19 cellular contexts compared by ENCODE assay signal in the genomic region with DNA sequence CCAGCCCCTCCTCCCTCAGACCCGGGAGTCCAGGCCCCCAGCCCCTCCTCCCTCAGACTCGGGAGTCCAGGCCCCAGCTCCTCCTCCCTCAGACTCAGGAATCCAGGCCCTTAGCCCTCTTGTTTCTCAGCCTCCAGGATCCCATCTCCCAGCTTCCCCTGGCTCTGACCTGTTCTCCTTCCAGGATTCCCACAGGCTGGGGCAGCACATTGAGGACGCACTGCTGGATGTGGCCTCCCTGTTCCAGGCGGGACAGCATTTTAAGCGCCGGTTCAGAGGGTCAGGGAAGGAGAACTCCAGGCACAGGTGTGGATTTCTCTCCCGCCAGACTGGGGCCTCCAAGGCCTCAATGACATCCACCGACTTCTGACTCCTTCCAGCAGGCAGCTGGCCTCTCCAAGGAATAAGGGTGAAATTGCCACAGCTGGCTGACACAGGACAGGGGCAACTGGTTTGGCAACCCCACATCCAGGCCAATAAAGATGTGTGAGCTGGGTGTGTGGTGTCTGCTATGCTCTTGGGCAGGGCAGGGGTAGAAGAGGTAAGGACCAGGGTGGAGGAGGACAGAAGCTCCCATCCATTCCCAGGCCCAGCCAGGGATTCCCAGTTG. TPM values are rescaled to one million over a fixed set of nuclear protein-coding genes. Genes with fewer than 3 reads are reported as not detected.
DNase-seq lines count a peak whose midpoint lies in the region; ATAC-seq and TF ChIP-seq lines count a peak whose summit lies in the region.
"Had no signal": no experiment of that assay in that cellular context is flagged by ENCODE, and none has a peak within 500 bp of the region (broad histone marks: within the 10 kb centered on the region; RNA-seq: fewer than 3 reads in every experiment).

No MANE protein-coding gene starts in this region.

- H3K4me3 Mint-ChIP-seq in osteocyte (ENCODE audit: unreplicated experiment): no peak overlapping the region
- H3K4me3 Mint-ChIP-seq: activated CD4-positive, alpha-beta T cell treated with anti-CD3 and anti-CD28 coated beads, Interleukin-2, amount 10 ng/mL, durations not matched to agents 24 days and 14 days; naive thymus-derived CD8-positive, alpha-beta T cell had no signal

- no peaks in the 10 kb centered on the region for H3K27me3 Mint-ChIP-seq in osteocyte (ENCODE audit: unreplicated experiment)
- H3K27me3 Mint-ChIP-seq: activated CD4-positive, alpha-beta T cell treated with anti-CD3 and anti-CD28 coated beads, Interleukin-2, amount 10 ng/mL, durations not matched to agents 24 days and 14 days had no signal

- H3K36me3 Mint-ChIP-seq in osteocyte (ENCODE audit: unreplicated experiment): peaks cover 13% of the 10 kb centered on the region

- H3K4me1 Mint-ChIP-seq in osteocyte (ENCODE audit: unreplicated experiment): peaks cover 13% of the 10 kb centered on the region

- DNase-seq in SIG-M5 treated with dmso at 0.1 percent for 504 hours (lab: John Stamatoyannopoulos, UW; ENCODE audit: unreplicated experiment) (peak; percentile 22), SIG-M5 (lab: John Stamatoyannopoulos, UW) (no peak), left colon (no peak), osteocyte (ENCODE audit: extremely low spot score, unreplicated experiment) (no peak), cortex of kidney (lab: John Stamatoyannopoulos, UW) (no peak)
- DNase-seq in stimulated activated CD4-positive, alpha-beta T cell treated with anti-CD3 and anti-CD28 coated beads, Interleukin-4, amount 100 ng/mL, for 24 hours: no peak
- DNase-seq: activated CD4-positive, alpha-beta T cell treated with anti-CD3 and anti-CD28 coated beads, Interleukin-2, amount 10 ng/mL, durations not matched to agents 24 days and 14 days; activated CD8-positive, alpha-beta memory T cell treated with anti-CD3 and anti-CD28 coated beads, Interleukin-2, amount 50 U/mL, for 4 hours; activated effector memory CD4-positive, alpha-beta T cell treated with anti-CD3 and anti-CD28 coated beads, Interleukin-2, amount 50 U/mL, for 16 hours; dermis blood vessel endothelial cell; gastrocnemius medialis; GM23248; NCI-H1048; NCI-H1930; NCI-H510A; stimulated activated CD4-positive, alpha-beta T cell treated with anti-CD3 and anti-CD28 coated beads, Interleukin-4, amount 100 ng/mL, for 1 hour; stomach; upper lobe of left lung had no signal

- TF ChIP-seq CTCF in osteocyte (IDR thresholded peaks at IDR 0.05): no peak

- ATAC-seq in left colon: peak; percentile 42
- ATAC-seq: gastrocnemius medialis; naive thymus-derived CD8-positive, alpha-beta T cell had no signal

- no peaks in the 10 kb centered on the region for H3K9me3 Mint-ChIP-seq in osteocyte (ENCODE audit: unreplicated experiment)
- H3K9me3 Mint-ChIP-seq: activated CD4-positive, alpha-beta T cell treated with anti-CD3 and anti-CD28 coated beads, Interleukin-2, amount 10 ng/mL, durations not matched to agents 24 days and 14 days; naive thymus-derived CD8-positive, alpha-beta T cell had no signal

- no peak overlapping the region for H3K27ac Mint-ChIP-seq in osteocyte (ENCODE audit: unreplicated experiment)
- H3K27ac Mint-ChIP-seq: activated CD4-positive, alpha-beta T cell treated with anti-CD3 and anti-CD28 coated beads, Interleukin-2, amount 10 ng/mL, durations not matched to agents 24 days and 14 days had no signal

- intact Hi-C loops in left colon (cut with DNase I, micrococcal nuclease): no loop called here

RNA-seq across cellular contexts. Expression of a gene that starts 22.4 kb away (rescaled TPM):
- total RNA-seq in left colon: 1 to 10 TPM; 1.5 to 2.0 TPM
- total RNA-seq in osteocyte: 44.2 and 48.8 TPM in 2 replicates

RNA-seq across cellular contexts. Expression of a gene that starts 23.9 kb away (rescaled TPM):
- 1 to 10 TPM in 1 of 2 donors, under 1 TPM in 1; 0.98 to 1.1 TPM for total RNA-seq in left colon
- total RNA-seq in osteocyte: 0.73 and 1.5 TPM in 2 replicates
- total RNA-seq: GM23248 had no signal

RNA-seq across cellular contexts. Expression of a gene that starts 36.3 kb away (rescaled TPM):
- total RNA-seq in left colon (10 to 100 TPM; 66.7 to 83.9 TPM), osteocyte (121 and 126 TPM in 2 replicates)

RNA-seq across cellular contexts. Expression of a gene that starts 47.6 kb away (rescaled TPM):
- total RNA-seq in left colon: 10 to 100 TPM; 13.8 to 14.9 TPM
- 23.6 and 29.3 TPM in 2 replicates for total RNA-seq in osteocyte

RNA-seq across cellular contexts. Expression of a gene that starts 47.7 kb away (rescaled TPM):
- 10 to 100 TPM; 69.0 to 83.1 TPM for total RNA-seq in left colon
- 80.9 and 88.9 TPM in 2 replicates for total RNA-seq in osteocyte

Comparison
In these comparisons a context has a peak if more than half of its experiments do, and no peak if none do; other contexts are left out.
1. RNA of a gene that starts 22.4 kb away (total RNA-seq): 44.2 to 48.8 TPM in osteocyte; 1.5 to 2.0 TPM in left colon; every median in the first group is over 10 times any median in the second.